ENCODE assay signal across 23 cellular contexts in genomic region chr17:4725646-4726300, GRCh38. TPM values are rescaled to one million over a fixed set of nuclear protein-coding genes. Genes with fewer than 3 reads are reported as not detected.
DNase-seq lines count a peak whose midpoint lies in the region; ATAC-seq, FAIRE-seq and TF ChIP-seq lines count a peak whose summit lies in the region.
"Had no signal": no experiment of that assay in that cellular context is flagged by ENCODE, and none has a peak within 500 bp of the region (broad histone marks: within the 10 kb centered on the region; RNA-seq: fewer than 3 reads in every experiment).

No MANE protein-coding gene starts in this region.

- 57 to 73% (median 59%) methylated on average over 8 to 9 of the region's 9 CpGs for WGBS in spleen, 5 donors

- FAIRE-seq in D721Med (lab: Jason Lieb, UNC), result no peak
- FAIRE-seq: keratinocyte had no signal

- H3K36me3 ChIP-seq in spleen, result peaks cover 0 to 13% (median 4%) of the 10 kb centered on the region in 6 donors
- no peaks in the 10 kb centered on the region for H3K36me3 ChIP-seq in OCI-LY7 (ENCODE audit: insufficient read depth, low read length)
- H3K36me3 ChIP-seq: cardiac muscle cell, gastrocnemius medialis, uterus had no signal

- H3K36me3 Mint-ChIP-seq in activated CD4-positive, alpha-beta T cell treated with anti-CD3 and anti-CD28 coated beads for 36 hours (ENCODE audit: low read depth), result peaks cover under 1% of the 10 kb centered on the region
- H3K36me3 Mint-ChIP-seq in activated T-helper 1 cell treated with anti-CD3 and anti-CD28 coated beads, Interleukin-12 subunit alpha, Interleukin-12 subunit beta, Interleukin-2, Interleukin-4 antibody, amounts not matched to agents 30 ng/mL and 10 ng/mL and 1 ng/mL, durations not matched to agents 14 hours and 24 hours and 36 hours (ENCODE audit: low read depth), result peaks cover 9% of the 10 kb centered on the region
- H3K36me3 Mint-ChIP-seq: memory B cell had no signal

- intact Hi-C loops in activated CD4-positive, alpha-beta T cell treated with anti-CD3 and anti-CD28 coated beads for 36 hours (cut with DNase I, micrococcal nuclease), result no loop called here
- intact Hi-C loops in activated T-helper 1 cell treated with anti-CD3 and anti-CD28 coated beads, Interleukin-12 subunit alpha, Interleukin-12 subunit beta, Interleukin-2, Interleukin-4 antibody, amounts not matched to agents 30 ng/mL and 10 ng/mL and 1 ng/mL, durations not matched to agents 14 hours and 24 hours and 36 hours (cut with micrococcal nuclease), result no loop called here
- intact Hi-C loops in spleen (cut with DNase I; ENCODE audit: low total_unique reads) (no loop called here), OCI-LY7 (cut with micrococcal nuclease; ENCODE audit: unreplicated experiment) (no loop called here)

- no peak for TF ChIP-seq POLR2A in spleen (IDR thresholded peaks at IDR 0.05)

- peak overlapping the region in 7 of 8 donors; percentile 73 to 93 (median 87) for H3K27ac ChIP-seq in spleen
- no peak overlapping the region for H3K27ac ChIP-seq in OCI-LY7 (ENCODE audit: low read depth, low read length, poor library complexity, severe bottlenecking)
- H3K27ac ChIP-seq: cardiac muscle cell, gastrocnemius medialis, uterus, WERI-Rb-1 had no signal

- no peak for ATAC-seq in activated CD4-positive, alpha-beta T cell treated with anti-CD3 and anti-CD28 coated beads for 36 hours
- ATAC-seq: gastrocnemius medialis had no signal

- no peaks in the 10 kb centered on the region for H3K79me2 ChIP-seq in OCI-LY7 (ENCODE audit: insufficient read depth, low read depth, low read length)

- no peaks in the 10 kb centered on the region for H4K20me1 ChIP-seq in OCI-LY7 (ENCODE audit: insufficient read depth, low read length)

- POLR2A ChIA-PET in activated CD4-positive, alpha-beta T cell treated with anti-CD3 and anti-CD28 coated beads for 36 hours (lab: Charles Lee), result interaction anchor here (0.7 kb wide), 1 partner anchor 305 kb away, joined by 3 read pairs; no protein-coding TSS in a partner anchor
- POLR2A ChIA-PET in OCI-LY7 (lab: Charles Lee), result no interaction called here

- no peaks in the 10 kb centered on the region for H3K9me3 Mint-ChIP-seq in activated CD4-positive, alpha-beta T cell treated with anti-CD3 and anti-CD28 coated beads for 36 hours (ENCODE audit: low read depth)
- H3K9me3 Mint-ChIP-seq in activated T-helper 1 cell treated with anti-CD3 and anti-CD28 coated beads, Interleukin-12 subunit alpha, Interleukin-12 subunit beta, Interleukin-2, Interleukin-4 antibody, amounts not matched to agents 30 ng/mL and 10 ng/mL and 1 ng/mL, durations not matched to agents 14 hours and 24 hours and 36 hours, result no peaks in the 10 kb centered on the region
- H3K9me3 Mint-ChIP-seq: CD4-positive, CD25-positive, alpha-beta regulatory T cell; H9; memory B cell had no signal

- H3K4me3 ChIP-seq in spleen (peak overlapping the region in 1 of 8 donors; percentile 56), OCI-LY7 (ENCODE audit: low read depth, low read length, poor library complexity, severe bottlenecking) (no peak overlapping the region)
- H3K4me3 ChIP-seq: cardiac muscle cell, dorsolateral prefrontal cortex, gastrocnemius medialis, uterus had no signal

- H3K4me2 ChIP-seq in OCI-LY7 (ENCODE audit: low read length), result no peak overlapping the region

- no peak overlapping the region for H2AFZ ChIP-seq in OCI-LY7 (ENCODE audit: low read length)

- H3K27me3 Mint-ChIP-seq in activated CD4-positive, alpha-beta T cell treated with anti-CD3 and anti-CD28 coated beads for 36 hours, result no peaks in the 10 kb centered on the region
- H3K27me3 Mint-ChIP-seq in activated T-helper 1 cell treated with anti-CD3 and anti-CD28 coated beads, Interleukin-12 subunit alpha, Interleukin-12 subunit beta, Interleukin-2, Interleukin-4 antibody, amounts not matched to agents 30 ng/mL and 10 ng/mL and 1 ng/mL, durations not matched to agents 14 hours and 24 hours and 36 hours (ENCODE audit: insufficient read depth), result no peaks in the 10 kb centered on the region
- H3K27me3 Mint-ChIP-seq: CD4-positive, CD25-positive, alpha-beta regulatory T cell; memory B cell had no signal

- TF ChIP-seq CTCF in spleen (IDR thresholded peaks at IDR 0.05 in 8 of 11, conservative IDR thresholded peaks at IDR 0.05 in 3 of 11) (no peak), OCI-LY7 (conservative IDR thresholded peaks at IDR 0.05; ENCODE audit: low read length) (no peak), D721Med (IDR thresholded peaks at IDR 0.05; ENCODE audit: insufficient read depth, missing control alignments) (no peak)

- peaks cover 26% of the 10 kb centered on the region for H3K4me1 Mint-ChIP-seq in activated CD4-positive, alpha-beta T cell treated with anti-CD3 and anti-CD28 coated beads for 36 hours
- H3K4me1 Mint-ChIP-seq in activated T-helper 1 cell treated with anti-CD3 and anti-CD28 coated beads, Interleukin-12 subunit alpha, Interleukin-12 subunit beta, Interleukin-2, Interleukin-4 antibody, amounts not matched to agents 30 ng/mL and 10 ng/mL and 1 ng/mL, durations not matched to agents 14 hours and 24 hours and 36 hours (ENCODE audit: low read depth), result peaks cover 54% of the 10 kb centered on the region

- CTCF ChIA-PET in activated CD4-positive, alpha-beta T cell treated with anti-CD3 and anti-CD28 coated beads for 36 hours (lab: Charles Lee), result interaction anchor here (0.7 to 1.5 kb wide), 4 partner anchors 11 to 156 kb away, joined by 3 to 5 read pairs (median 4); no protein-coding TSS in a partner anchor
- CTCF ChIA-PET in OCI-LY7 (lab: Charles Lee; ENCODE audit: unreplicated experiment), result no interaction called here

- no peaks in the 10 kb centered on the region for H3K9me3 ChIP-seq in spleen
- H3K9me3 ChIP-seq in OCI-LY7 (ENCODE audit: low read length), result no peaks in the 10 kb centered on the region
- H3K9me3 ChIP-seq: gastrocnemius medialis, uterus had no signal

- DNase-seq in activated CD4-positive, alpha-beta T cell treated with anti-CD3 and anti-CD28 coated beads for 36 hours, result no peak
- DNase-seq in activated CD4-positive, alpha-beta T cell treated with anti-CD3 and anti-CD28 coated beads, Interleukin-2, amount 50 U/mL, for 1 hour, result no peak
- DNase-seq in KG1 (lab: John Stamatoyannopoulos, UW), result peak; percentile 3
- DNase-seq in activated T-helper 1 cell treated with anti-CD3 and anti-CD28 coated beads, Interleukin-12 subunit alpha, Interleukin-12 subunit beta, Interleukin-2, Interleukin-4 antibody, amounts not matched to agents 30 ng/mL and 10 ng/mL and 1 ng/mL, durations not matched to agents 14 hours and 24 hours and 36 hours (ENCODE audit: low spot score), result no peak
- peak; percentile 71 for DNase-seq in spleen
- DNase-seq in OCI-LY7 (ENCODE audit: low spot score), result no peak
- DNase-seq in D721Med (ENCODE audit: insufficient read length, low spot score), result no peak
- no peak for DNase-seq in epidermal melanocyte (ENCODE audit: insufficient read length, low spot score)
- DNase-seq: amygdala; CD4-positive, CD25-positive, alpha-beta regulatory T cell; DMS153; dorsolateral prefrontal cortex; gastrocnemius medialis; H9; NCI-H1930; NCI-H510A; NK-92 treated with Interleukin-12 subunit alpha and Interleukin-12 subunit beta, amount 100 ng/mL, for 24 hours; stimulated activated CD4-positive, alpha-beta T cell treated with anti-CD3 and anti-CD28 coated beads, Interleukin-1b, Interleukin-23, amount 100 ng/mL, for 48 hours; uterus; WERI-Rb-1 had no signal

- H3K4me1 ChIP-seq in spleen, result peaks cover 3 to 41% (median 8%) of the 10 kb centered on the region in 6 donors
- peaks cover 4% of the 10 kb centered on the region for H3K4me1 ChIP-seq in OCI-LY7 (ENCODE audit: insufficient read depth, low read length, poor library complexity, severe bottlenecking)

- no peaks in the 10 kb centered on the region for H3K9me2 ChIP-seq in OCI-LY7 (ENCODE audit: insufficient read depth, low read length)

- peak overlapping the region; percentile 39 for H3K27ac Mint-ChIP-seq in activated CD4-positive, alpha-beta T cell treated with anti-CD3 and anti-CD28 coated beads for 36 hours
- peak overlapping the region; percentile 67 for H3K27ac Mint-ChIP-seq in activated T-helper 1 cell treated with anti-CD3 and anti-CD28 coated beads, Interleukin-12 subunit alpha, Interleukin-12 subunit beta, Interleukin-2, Interleukin-4 antibody, amounts not matched to agents 30 ng/mL and 10 ng/mL and 1 ng/mL, durations not matched to agents 14 hours and 24 hours and 36 hours
- H3K27ac Mint-ChIP-seq: CD4-positive, CD25-positive, alpha-beta regulatory T cell; H9; memory B cell had no signal

- H3K4me3 Mint-ChIP-seq in activated CD4-positive, alpha-beta T cell treated with anti-CD3 and anti-CD28 coated beads for 36 hours, result no peak overlapping the region
- H3K4me3 Mint-ChIP-seq in activated T-helper 1 cell treated with anti-CD3 and anti-CD28 coated beads, Interleukin-12 subunit alpha, Interleukin-12 subunit beta, Interleukin-2, Interleukin-4 antibody, amounts not matched to agents 30 ng/mL and 10 ng/mL and 1 ng/mL, durations not matched to agents 14 hours and 24 hours and 36 hours, result no peak overlapping the region
- H3K4me3 Mint-ChIP-seq: H9, memory B cell had no signal

- BruUV-seq in OCI-LY7 (replicated peaks; lab: Mats Ljungman, UMichigan), result no TSS peak

- no peaks in the 10 kb centered on the region for H3K27me3 ChIP-seq in spleen (replicated peaks in 1 of 7)
- H3K27me3 ChIP-seq: cardiac muscle cell, dorsolateral prefrontal cortex, gastrocnemius medialis, uterus had no signal

RNA-seq across cellular contexts. Expression of gene MED11, which starts 5.5 kb away (rescaled TPM):
- 10 to 100 TPM; 16.7 to 22.9 TPM for total RNA-seq in activated CD4-positive, alpha-beta T cell treated with anti-CD3 and anti-CD28 coated beads for 36 hours
- 21.9 and 23.7 TPM in 2 replicates for total RNA-seq in activated T-helper 1 cell treated with anti-CD3 and anti-CD28 coated beads, Interleukin-12 subunit alpha, Interleukin-12 subunit beta, Interleukin-2, Interleukin-4 antibody, amounts not matched to agents 30 ng/mL and 10 ng/mL and 1 ng/mL, durations not matched to agents 14 hours and 24 hours and 36 hours
- 10 to 100 TPM; 17.1 to 42.7 (median 22.3) TPM for total RNA-seq in spleen
- 10 to 100 TPM; 42.9 to 47.1 (median 43.8) TPM for polyA plus RNA-seq in spleen
- 35.3 and 35.9 TPM in 2 replicates for total RNA-seq in OCI-LY7 (2014; rRNA removed; shearing (Covaris generic))
- 19.0 and 19.2 TPM in 2 replicates for total RNA-seq in OCI-LY7 (2022)

RNA-seq across cellular contexts. Expression of gene ZMYND15, which starts 13.9 kb away (rescaled TPM):
- under 1 TPM; 0.09 to 0.11 TPM for total RNA-seq in activated CD4-positive, alpha-beta T cell treated with anti-CD3 and anti-CD28 coated beads for 36 hours
- total RNA-seq in activated T-helper 1 cell treated with anti-CD3 and anti-CD28 coated beads, Interleukin-12 subunit alpha, Interleukin-12 subunit beta, Interleukin-2, Interleukin-4 antibody, amounts not matched to agents 30 ng/mL and 10 ng/mL and 1 ng/mL, durations not matched to agents 14 hours and 24 hours and 36 hours, result 0.18 TPM in 1 of 2 replicates, not detected in the other
- total RNA-seq in spleen (10 to 100 TPM in 1 of 7 donors, 1 to 10 TPM in 6; 3.8 to 11.5 (median 5.2) TPM), OCI-LY7 (2022) (not detected in 2 replicates)
- polyA plus RNA-seq in spleen, result 1 to 10 TPM; 1.8 to 3.1 (median 2.2) TPM
- not detected in 2 replicates for total RNA-seq in OCI-LY7 (2014; rRNA removed; shearing (Covaris generic))
- total RNA-seq: cardiac muscle cell, gastrocnemius medialis had no signal
- polyA plus RNA-seq: cardiac muscle cell; CD4-positive, CD25-positive, alpha-beta regulatory T cell had no signal

RNA-seq across cellular contexts. Expression of gene CXCL16, which starts 14.0 kb away (rescaled TPM):
- total RNA-seq in activated CD4-positive, alpha-beta T cell treated with anti-CD3 and anti-CD28 coated beads for 36 hours, result 1 to 10 TPM; 1.7 to 2.5 TPM
- total RNA-seq in activated T-helper 1 cell treated with anti-CD3 and anti-CD28 coated beads, Interleukin-12 subunit alpha, Interleukin-12 subunit beta, Interleukin-2, Interleukin-4 antibody, amounts not matched to agents 30 ng/mL and 10 ng/mL and 1 ng/mL, durations not matched to agents 14 hours and 24 hours and 36 hours, result 3.7 and 7.0 TPM in 2 replicates
- total RNA-seq in spleen, result 100 to 1,000 TPM in 1 of 7 donors, 10 to 100 TPM in 6; 45.5 to 104 (median 70.5) TPM
- polyA plus RNA-seq in spleen, result 10 to 100 TPM; 11.5 to 29.0 (median 17.2) TPM
- not detected in 2 replicates for total RNA-seq in OCI-LY7 (2014; rRNA removed; shearing (Covaris generic))
- not detected in 2 replicates for total RNA-seq in OCI-LY7 (2022)

RNA-seq across cellular contexts. Expression of gene ARRB2, which starts 15.3 kb away (rescaled TPM):
- total RNA-seq in activated CD4-positive, alpha-beta T cell treated with anti-CD3 and anti-CD28 coated beads for 36 hours, result 100 to 1,000 TPM; 168 to 175 TPM
- total RNA-seq in activated T-helper 1 cell treated with anti-CD3 and anti-CD28 coated beads, Interleukin-12 subunit alpha, Interleukin-12 subunit beta, Interleukin-2, Interleukin-4 antibody, amounts not matched to agents 30 ng/mL and 10 ng/mL and 1 ng/mL, durations not matched to agents 14 hours and 24 hours and 36 hours, result 202 and 204 TPM in 2 replicates
- total RNA-seq in spleen (100 to 1,000 TPM; 117 to 416 (median 226) TPM), OCI-LY7 (2022) (84.9 and 96.1 TPM in 2 replicates)
- 100 to 1,000 TPM in 2 of 3 donors, 10 to 100 TPM in 1; 61.4 to 127 (median 120) TPM for polyA plus RNA-seq in spleen
- 49.8 and 56.7 TPM in 2 replicates for total RNA-seq in OCI-LY7 (2014; rRNA removed; shearing (Covaris generic))

RNA-seq across cellular contexts. Expression of gene PELP1, which starts 21.8 kb away (rescaled TPM):
- total RNA-seq in activated CD4-positive, alpha-beta T cell treated with anti-CD3 and anti-CD28 coated beads for 36 hours, result 100 to 1,000 TPM in 1 of 2 experiments, 10 to 100 TPM in 1; 94.1 to 102 TPM
- 130 and 145 TPM in 2 replicates for total RNA-seq in activated T-helper 1 cell treated with anti-CD3 and anti-CD28 coated beads, Interleukin-12 subunit alpha, Interleukin-12 subunit beta, Interleukin-2, Interleukin-4 antibody, amounts not matched to agents 30 ng/mL and 10 ng/mL and 1 ng/mL, durations not matched to agents 14 hours and 24 hours and 36 hours
- total RNA-seq in spleen (10 to 100 TPM; 21.7 to 67.6 (median 43.9) TPM), OCI-LY7 (2022) (104 and 113 TPM in 2 replicates)
- 10 to 100 TPM; 15.7 to 34.9 (median 25.8) TPM for polyA plus RNA-seq in spleen
- total RNA-seq in OCI-LY7 (2014; rRNA removed; shearing (Covaris generic)), result 28.2 and 36.8 TPM in 2 replicates

Comparison
In these comparisons a context has a peak if more than half of its experiments do, and no peak if none do; other contexts are left out.
1. DNase-seq: peak in KG1 (single experiment) and spleen (single experiment); none in activated CD4-positive, alpha-beta T cell treated with anti-CD3 and anti-CD28 coated beads for 36 hours (single experiment), activated CD4-positive, alpha-beta T cell treated with anti-CD3 and anti-CD28 coated beads, Interleukin-2, amount 50 U/mL, for 1 hour (single experiment), activated T-helper 1 cell treated with anti-CD3 and anti-CD28 coated beads, Interleukin-12 subunit alpha, Interleukin-12 subunit beta, Interleukin-2, Interleukin-4 antibody, amounts not matched to agents 30 ng/mL and 10 ng/mL and 1 ng/mL, durations not matched to agents 14 hours and 24 hours and 36 hours (single experiment), OCI-LY7 (single experiment), D721Med (single experiment) and epidermal melanocyte (single experiment).